Comparison of ENCODE assay signal across 17 cellular contexts in genomic region chr12:104464899-104465298, GRCh38. TPM values are rescaled to one million over a fixed set of nuclear protein-coding genes. Genes with fewer than 3 reads are reported as not detected.
DNase-seq lines count a peak whose midpoint lies in the region; ATAC-seq, FAIRE-seq and TF ChIP-seq lines count a peak whose summit lies in the region.
"Had no signal": no experiment of that assay in that cellular context is flagged by ENCODE, and none has a peak within 500 bp of the region (broad histone marks: within the 10 kb centered on the region; RNA-seq: fewer than 3 reads in every experiment).

No MANE protein-coding gene starts in this region.

- RAD21 ChIA-PET in GM12878 (lab: Charles Lee; ENCODE audit: unreplicated experiment): no interaction called here

- BruUV-seq in GM12878 (replicated peaks; lab: Mats Ljungman, UMichigan): no TSS peak

- H3K27ac ChIP-seq in GM12878 (ENCODE audit: control insufficient read depth, insufficient read depth): peak overlapping the region; percentile 28; the same call in 1 of the 2 replicates
- H3K27ac ChIP-seq: cardiac muscle cell, vagina had no signal

- no peaks in the 10 kb centered on the region for H3K9me3 Mint-ChIP-seq in activated CD8-positive, alpha-beta memory T cell treated with anti-CD3 and anti-CD28 coated beads, Interleukin-2, amount 10 ng/mL, durations not matched to agents 7 days and 5 days (ENCODE audit: low read depth)
- no peaks in the 10 kb centered on the region for H3K9me3 Mint-ChIP-seq in stimulated activated memory B cell treated with anti-CD40 and anti-IgM and Interleukin-4, amounts not matched to agents 10 μg/mL and 1 μg/mL and 100 μg/mL, for 72 hours

- no peak for FAIRE-seq in GM12878 (lab: Jason Lieb, UNC)

- no peaks in the 10 kb centered on the region for H4K20me1 ChIP-seq in GM12878 (ENCODE audit: control insufficient read depth, insufficient read depth)

- H3K4me1 ChIP-seq in GM12878 (ENCODE audit: control insufficient read depth, insufficient read depth, low read length) (peaks cover 67% of the 10 kb centered on the region), BE2C (peaks cover 18% of the 10 kb centered on the region)

- intact Hi-C loops in GM12878 (cut with micrococcal nuclease; ENCODE audit: unreplicated experiment): loop anchor here (10.0 kb wide), 2 partner anchors 410 to 640 kb away; partner anchors contain the start of gene WASHC4

- SMC1A ChIA-PET in GM12878 (lab: Charles Lee; ENCODE audit: uncharacterized antibody, unreplicated experiment): interaction anchor here (1.3 to 5.0 kb wide), 4 partner anchors 9 to 104 kb away, joined by 3 to 36 read pairs (median 7); no protein-coding TSS in a partner anchor

- no peaks in the 10 kb centered on the region for H3K27me3 Mint-ChIP-seq in activated CD8-positive, alpha-beta memory T cell treated with anti-CD3 and anti-CD28 coated beads, Interleukin-2, amount 10 ng/mL, durations not matched to agents 7 days and 5 days
- no peaks in the 10 kb centered on the region for H3K27me3 Mint-ChIP-seq in stimulated activated memory B cell treated with anti-CD40 and anti-IgM and Interleukin-4, amounts not matched to agents 10 μg/mL and 1 μg/mL and 100 μg/mL, for 72 hours

- WGBS in GM12878 (ENCODE audit: insufficient coverage, insufficient replicate concordance, low lambda C conversion rate, missing lambda C conversion rate): 97% methylated on average over 3 of the region's 3 CpGs

- ATAC-seq in activated CD8-positive, alpha-beta memory T cell treated with anti-CD3 and anti-CD28 coated beads, Interleukin-2, amount 10 ng/mL, durations not matched to agents 7 days and 5 days: no peak
- ATAC-seq in GM12878: no peak
- no peak for ATAC-seq in stimulated activated memory B cell treated with anti-CD40 and anti-IgM and Interleukin-4, amounts not matched to agents 10 μg/mL and 1 μg/mL and 100 μg/mL, for 72 hours
- ATAC-seq: activated naive CD4-positive, alpha-beta T cell treated with anti-CD3 and anti-CD28 coated beads, Interleukin-2, amount 50 U/mL, for 72 hours; HCT116; Right ventricle myocardium inferior had no signal

- H3K36me3 Mint-ChIP-seq in activated CD8-positive, alpha-beta memory T cell treated with anti-CD3 and anti-CD28 coated beads, Interleukin-2, amount 10 ng/mL, durations not matched to agents 7 days and 5 days: peaks cover 62% of the 10 kb centered on the region
- peaks cover 33% of the 10 kb centered on the region for H3K36me3 Mint-ChIP-seq in stimulated activated memory B cell treated with anti-CD40 and anti-IgM and Interleukin-4, amounts not matched to agents 10 μg/mL and 1 μg/mL and 100 μg/mL, for 72 hours

- H3K27ac Mint-ChIP-seq in activated CD8-positive, alpha-beta memory T cell treated with anti-CD3 and anti-CD28 coated beads, Interleukin-2, amount 10 ng/mL, durations not matched to agents 7 days and 5 days: peak overlapping the region; percentile 92
- peak overlapping the region; percentile 53 for H3K27ac Mint-ChIP-seq in stimulated activated memory B cell treated with anti-CD40 and anti-IgM and Interleukin-4, amounts not matched to agents 10 μg/mL and 1 μg/mL and 100 μg/mL, for 72 hours
- H3K27ac Mint-ChIP-seq: activated naive CD4-positive, alpha-beta T cell treated with anti-CD3 and anti-CD28 coated beads, Interleukin-2, amount 50 U/mL, for 72 hours had no signal

- peak overlapping the region; percentile 28 for H3K4me3 Mint-ChIP-seq in activated CD8-positive, alpha-beta memory T cell treated with anti-CD3 and anti-CD28 coated beads, Interleukin-2, amount 10 ng/mL, durations not matched to agents 7 days and 5 days
- no peak overlapping the region for H3K4me3 Mint-ChIP-seq in stimulated activated memory B cell treated with anti-CD40 and anti-IgM and Interleukin-4, amounts not matched to agents 10 μg/mL and 1 μg/mL and 100 μg/mL, for 72 hours

- H3K4me1 Mint-ChIP-seq in activated CD8-positive, alpha-beta memory T cell treated with anti-CD3 and anti-CD28 coated beads, Interleukin-2, amount 10 ng/mL, durations not matched to agents 7 days and 5 days: peaks cover 89% of the 10 kb centered on the region
- H3K4me1 Mint-ChIP-seq in stimulated activated memory B cell treated with anti-CD40 and anti-IgM and Interleukin-4, amounts not matched to agents 10 μg/mL and 1 μg/mL and 100 μg/mL, for 72 hours: peaks cover 88% of the 10 kb centered on the region

- CTCF ChIA-PET in activated CD8-positive, alpha-beta memory T cell treated with anti-CD3 and anti-CD28 coated beads, Interleukin-2, amount 10 ng/mL, durations not matched to agents 7 days and 5 days (lab: Charles Lee): interaction anchor here (1.4 to 1.8 kb wide), 2 partner anchors 8 to 115 kb away, joined by 4 to 8 read pairs; no protein-coding TSS in a partner anchor
- CTCF ChIA-PET in GM12878 (lab: Yijun Ruan, JAX): no interaction called here

- H2AFZ ChIP-seq in GM12878 (ENCODE audit: control insufficient read depth, low read depth, low read length): no peak overlapping the region

- TF ChIP-seq EP300 in GM12878 (IDR thresholded peaks at IDR 0.05; ENCODE audit: borderline replicate concordance in 1 of 2, control insufficient read depth in 1 of 2, low read depth in 2 of 2, low read length in 2 of 2): no peak

- H3K79me2 ChIP-seq in GM12878 (ENCODE audit: control insufficient read depth, insufficient read depth, low read length): peaks cover 95% of the 10 kb centered on the region

- H3K9ac ChIP-seq in GM12878 (ENCODE audit: control insufficient read depth, insufficient read depth, low read length): no peak overlapping the region

- H3K36me3 ChIP-seq in GM12878 (ENCODE audit: control insufficient read depth in 2 of 2, insufficient read depth in 2 of 2, low read length in 1 of 2) (no peaks in the 10 kb centered on the region; a peak in 1 of 4 replicates), BE2C (no peaks in the 10 kb centered on the region; the same call in 1 of the 2 replicates)
- H3K36me3 ChIP-seq: cardiac muscle cell, vagina had no signal

- in situ Hi-C loops in GM12878 (cut with MboI) (loop anchor here (5.0 kb wide), 1 partner anchor 102 kb away; no protein-coding TSS in a partner anchor), ACHN (cut with HindIII; ENCODE audit: low pct_ligation_motif_present, low pct_unique_long_range_greater_than_20kb, low sequenced_read_pairs) (no loop called here)

- TF ChIP-seq RAD21 in GM12878 (IDR thresholded peaks at IDR 0.05; ENCODE audit: insufficient read depth, low read depth, low read length): no peak

- POLR2A ChIA-PET in GM12878 (lab: Charles Lee): interaction anchor here (0.7 to 2.1 kb wide), 3 partner anchors 8 to 22 kb away, joined by 3 to 11 read pairs (median 3); no protein-coding TSS in a partner anchor

- TF ChIP-seq CTCF in GM12878 (IDR thresholded peaks at IDR 0.05 in 2 of 3, conservative IDR thresholded peaks at IDR 0.05 in 1 of 3; ENCODE audit: control insufficient read depth in 2 of 3, extremely low read depth in 1 of 3, insufficient read depth in 1 of 3, low read depth in 3 of 3, low read length in 3 of 3) (no peak), BE2C (IDR thresholded peaks at IDR 0.05; ENCODE audit: low read depth, low read length) (no peak)

- H3K27me3 ChIP-seq in GM12878 (replicated peaks in 1 of 2; ENCODE audit: control insufficient read depth in 2 of 2, insufficient read depth in 2 of 2, low read length in 1 of 2) (no peaks in the 10 kb centered on the region), BE2C (no peaks in the 10 kb centered on the region)
- H3K27me3 ChIP-seq: cardiac muscle cell, vagina had no signal

- H3K9me3 ChIP-seq in GM12878 (replicated peaks; ENCODE audit: control insufficient read depth, insufficient read depth, low read length): peaks cover 6% of the 10 kb centered on the region; the same call in 2 of the 3 replicates
- no peaks in the 10 kb centered on the region for H3K9me3 ChIP-seq in BE2C
- H3K9me3 ChIP-seq: vagina had no signal

- no peak for DNase-seq in activated CD8-positive, alpha-beta memory T cell treated with anti-CD3 and anti-CD28 coated beads, Interleukin-2, amount 10 ng/mL, durations not matched to agents 7 days and 5 days
- DNase-seq in activated CD8-positive, alpha-beta memory T cell treated with anti-CD3 and anti-CD28 coated beads for 24 hours: no peak
- DNase-seq in M059J (ENCODE audit: low read depth): peak; percentile 35
- no peak for DNase-seq in GM12878 (ENCODE audit: low read depth, low spot score)
- no peak for DNase-seq in BE2C
- DNase-seq in ACHN: no peak
- DNase-seq in AG20443 (ENCODE audit: low spot score): no peak
- DNase-seq: activated CD4-positive, alpha-beta T cell treated with anti-CD3 and anti-CD28 coated beads, Interleukin-2, amount 50 U/mL, for 4 hours; NCI-H1048; NCI-H226; stimulated activated CD4-positive, alpha-beta T cell treated with anti-CD3 and anti-CD28 coated beads, Interleukin-4, amount 100 ng/mL, for 4 hours had no signal

- TF ChIP-seq POLR2A in GM12878 (IDR thresholded peaks at IDR 0.05; ENCODE audit: low read depth, low read length): no peak

- H3K4me2 ChIP-seq in GM12878 (ENCODE audit: control insufficient read depth, insufficient read depth): peak overlapping the region; percentile 33; the same call in 1 of the 2 replicates

- H3K4me3 ChIP-seq in GM12878 (peak overlapping the region; percentile 11; the same call in 1 of the 2 replicates), BE2C (ENCODE audit: low read depth, low read length) (no peak overlapping the region)
- H3K4me3 ChIP-seq: cardiac muscle cell, vagina had no signal

RNA-seq across cellular contexts. Expression of gene CHST11, which starts 8.2 kb away (rescaled TPM):
- 100 to 1,000 TPM; 123 to 141 TPM for total RNA-seq in activated CD8-positive, alpha-beta memory T cell treated with anti-CD3 and anti-CD28 coated beads, Interleukin-2, amount 10 ng/mL, durations not matched to agents 7 days and 5 days
- 11.1 and 19.6 TPM in 2 replicates for total RNA-seq in M059J (2014; rRNA removed; shearing (Covaris generic))
- total RNA-seq in GM12878 (2013; cell fraction: nucleolus; rRNA removed): 76.7 and 93.6 TPM in 2 replicates
- total RNA-seq in GM12878 (2014; rRNA removed) (19.9 and 23.8 TPM in 2 replicates), GM12878 (2014; rRNA removed; fragmentation: Illumina TruSeq; extraction: Trizol) (12.3 and 13.0 TPM in 2 replicates), GM12878 (2021) (34.8 and 38.1 TPM in 2 replicates)
- 6.0 TPM for polyA plus RNA-seq in GM12878 (2011; ENCODE audit: low read depth)
- polyA plus RNA-seq in GM12878 (2011; rRNA removed) (20.0 and 25.7 TPM in 2 replicates), GM12878 (2014; fragmentation: Illumina TruSeq; extraction: Trizol) (12.5 and 13.4 TPM in 2 replicates), GM12878 (2014; fragmentation: Nextera tagmentation; extraction: Ambion mirVana) (1 to 10 TPM; 1.9 to 2.5 TPM), GM12878 (2014; rRNA removed) (11.3 and 23.1 TPM in 2 replicates), GM12878 (2016; fragmentation: Nextera tagmentation; extraction: Ambion mirVana) (10 to 100 TPM; 20.9 to 24.6 TPM)
- 46.8 and 64.2 TPM in 2 replicates for polyA plus RNA-seq in GM12878 (2011; cell fraction: cytosol; rRNA removed)
- 21.6 and 29.7 TPM in 2 replicates for polyA plus RNA-seq in GM12878 (2011; cell fraction: nucleus; rRNA removed)
- 11.8 and 12.6 TPM in 2 replicates for polyA plus RNA-seq in GM12878 (2012)
- polyA minus RNA-seq in GM12878 (2011; rRNA and poly(A)+ RNA removed): 36.6 and 44.7 TPM in 2 replicates
- 11.2 and 11.3 TPM in 2 replicates for polyA minus RNA-seq in GM12878 (2011; cell fraction: cytosol; rRNA and poly(A)+ RNA removed)
- 25.5 and 48.1 TPM in 2 replicates for polyA minus RNA-seq in GM12878 (2011; cell fraction: nucleus; rRNA and poly(A)+ RNA removed)
- polyA plus RNA-seq in BE2C (2012; ENCODE audit: insufficient read depth, insufficient read length, low read depth): 38.2 TPM
